In genomic region chr17:61947367-61948078, GRCh38 we compare ENCODE assay signal across 25 cellular contexts.
"Had no signal": no experiment of that assay in that cellular context is flagged by ENCODE, and none has a peak within 500 bp of the region (broad histone marks: within the 10 kb centered on the region; RNA-seq: fewer than 3 reads in every experiment).

No MANE protein-coding gene starts in this region.

- H3K4me3 ChIP-seq: cardiac muscle cell had no signal

- DNase-seq: activated B cell treated with CpG ODN at 0.5 μM for 24 hours; activated CD4-positive, alpha-beta T cell treated with anti-CD3 and anti-CD28 coated beads for 1 hour; activated CD4-positive, alpha-beta T cell treated with anti-CD3 and anti-CD28 coated beads, Interleukin-2, amount 50 U/mL, for 48 hours; activated CD8-positive, alpha-beta memory T cell treated with anti-CD3 and anti-CD28 coated beads, Interleukin-2, amount 10 ng/mL, durations not matched to agents 7 days and 5 days; activated gamma-delta T cell; activated naive CD4-positive, alpha-beta T cell treated with anti-CD3 and anti-CD28 coated beads, Interleukin-2, amount 10 ng/mL, durations not matched to agents 7 days and 5 days; activated naive CD8-positive, alpha-beta T cell treated with anti-CD3 and anti-CD28 coated beads for 36 hours; activated T-cell treated with anti-CD3 and anti-CD28 coated beads, Interleukin-2, amount 50 U/mL, for 4 hours; brain microvascular endothelial cell; cerebellar nuclear complex; Kasumi-1; NCI-H1092; NCI-H1417; NCI-H1694; NCI-H2029; NCI-H2107; NCI-H2171 treated with DMSO at 0.1 percent for 48 hours; NCI-H226; NCI-H69; SHP77 treated with DMSO at 0.1 percent for 48 hours; T-helper 17 cell; T-helper 9 cell had no signal

- H3K27ac ChIP-seq: brain microvascular endothelial cell, cardiac muscle cell had no signal

- ATAC-seq: activated CD8-positive, alpha-beta memory T cell treated with anti-CD3 and anti-CD28 coated beads, Interleukin-2, amount 10 ng/mL, durations not matched to agents 7 days and 5 days; activated T-cell treated with anti-CD3 and anti-CD28 coated beads, Interleukin-2, amount 50 U/mL, for 4 hours; activated T-helper 17 cell treated with anti-CD3 and anti-CD28 coated beads, Interleukin-2, amount 50 U/mL, for 72 hours; T-helper 17 cell had no signal

- FAIRE-seq: colon had no signal
